In genomic region chr4:147019061-147019460, GRCh38 we compare ENCODE assay signal across 8 cellular contexts.
DNase-seq lines count a peak whose midpoint lies in the region; ATAC-seq, FAIRE-seq and TF ChIP-seq lines count a peak whose summit lies in the region.

No MANE protein-coding gene starts in this region.

- no peak overlapping the region for H3K4me3 Mint-ChIP-seq in CD8-positive, alpha-beta T cell

- peak; percentile 5 to 60 (median 38) for DNase-seq in CD8-positive, alpha-beta T cell
- peak; percentile 1 to 38 for DNase-seq in SW 1271 (lab: John Stamatoyannopoulos, UW)
- peak; percentile 67 for DNase-seq in amniotic epithelial cell (ENCODE audit: low read depth)
- peak; percentile 77 for DNase-seq in left ventricle myocardium superior
- DNase-seq in small intestine: peak; percentile 79

- H3K36me3 ChIP-seq in CD8-positive, alpha-beta T cell (ENCODE audit: insufficient read depth, low read length): no peaks in the 10 kb centered on the region
- no peaks in the 10 kb centered on the region for H3K36me3 ChIP-seq in small intestine (ENCODE audit: control insufficient read depth in 2 of 2, insufficient read depth in 2 of 2, low read length in 2 of 2)

- no peaks in the 10 kb centered on the region for H3K9me3 Mint-ChIP-seq in CD8-positive, alpha-beta T cell

- FAIRE-seq in small intestine (lab: Jason Lieb, UNC): no peak

- H3K4me1 Mint-ChIP-seq in CD8-positive, alpha-beta T cell (ENCODE audit: low read depth): no peaks in the 10 kb centered on the region

- H3K9me3 ChIP-seq in CD8-positive, alpha-beta T cell (ENCODE audit: low read length): no peaks in the 10 kb centered on the region
- no peaks in the 10 kb centered on the region for H3K9me3 ChIP-seq in small intestine (ENCODE audit: control insufficient read depth, low read depth)

- H3K27ac ChIP-seq in CD8-positive, alpha-beta T cell (ENCODE audit: low read depth, low read length): no peak overlapping the region
- H3K27ac ChIP-seq in small intestine (ENCODE audit: low read depth in 1 of 2, low read length in 1 of 2): no peak overlapping the region

- H3K4me3 ChIP-seq in CD8-positive, alpha-beta T cell (ENCODE audit: low read depth, low read length): no peak overlapping the region
- H3K4me3 ChIP-seq in small intestine (ENCODE audit: low read depth in 1 of 2, low read length in 2 of 2): no peak overlapping the region

- CTCF ChIA-PET in CD8-positive, alpha-beta T cell (lab: Charles Lee): interaction anchor here (0.9 to 5.7 kb wide), 9 partner anchors 8 to 570 kb away, joined by 3 to 62 read pairs (median 4); no protein-coding TSS in a partner anchor

- no peak overlapping the region for H3K27ac Mint-ChIP-seq in CD8-positive, alpha-beta T cell

- H3K27me3 ChIP-seq in CD8-positive, alpha-beta T cell (ENCODE audit: insufficient read depth, low read length): no peaks in the 10 kb centered on the region
- no peaks in the 10 kb centered on the region for H3K27me3 ChIP-seq in small intestine (ENCODE audit: control insufficient read depth in 2 of 2, insufficient read depth in 2 of 2, low read length in 2 of 2)

- TF ChIP-seq CTCF in CD8-positive, alpha-beta T cell (IDR thresholded peaks at IDR 0.05): peak; percentile 41

- WGBS in small intestine, 3 donors: 10 to 56% (median 29%) methylated on average over 2 of the region's 2 CpGs

- peaks cover 3% of the 10 kb centered on the region for H3K27me3 Mint-ChIP-seq in CD8-positive, alpha-beta T cell (ENCODE audit: low read depth)

- H3K4me1 ChIP-seq in CD8-positive, alpha-beta T cell (ENCODE audit: insufficient read depth, low read length): no peaks in the 10 kb centered on the region
- no peaks in the 10 kb centered on the region for H3K4me1 ChIP-seq in small intestine (ENCODE audit: control insufficient read depth in 2 of 2, insufficient read depth in 1 of 2, low read depth in 1 of 2, low read length in 1 of 2)

- intact Hi-C loops in CD8-positive, alpha-beta T cell (cut with DNase I, micrococcal nuclease): loop anchor here (1.0 to 5.0 kb wide), 3 partner anchors 78 to 848 kb away; no protein-coding TSS in a partner anchor
- intact Hi-C loops in left ventricle myocardium superior (cut with micrococcal nuclease): loop anchor here (2.0 kb wide), 1 partner anchor 78 kb away; no protein-coding TSS in a partner anchor

- H3K36me3 Mint-ChIP-seq in CD8-positive, alpha-beta T cell: no peaks in the 10 kb centered on the region

- POLR2A ChIA-PET in CD8-positive, alpha-beta T cell (lab: Charles Lee): no interaction called here

- ATAC-seq in CD8-positive, alpha-beta T cell: no peak
- ATAC-seq in GM18909 (IDR thresholded peaks at IDR 0.05; ENCODE audit: poor library complexity, unreplicated experiment) (peak; percentile 91), HG03342 (IDR thresholded peaks at IDR 0.05; ENCODE audit: unreplicated experiment) (peak; percentile 89), left ventricle myocardium superior (peak; percentile 87), GM21825 (IDR thresholded peaks at IDR 0.05; ENCODE audit: unreplicated experiment) (no peak)

Comparison
In these comparisons a context has a peak if more than half of its experiments do, and no peak if none do; other contexts are left out.
1. ATAC-seq: peak in GM18909 (single experiment), HG03342 (single experiment) and left ventricle myocardium superior (single experiment); none in CD8-positive, alpha-beta T cell (single experiment) and GM21825 (single experiment).
2. DNase-seq: peak in every context shown above with its lines; median percentile 79 in small intestine; 77 in left ventricle myocardium superior; 67 in amniotic epithelial cell; 38 in CD8-positive, alpha-beta T cell; 20 in SW 1271.